In the genomic region with DNA sequence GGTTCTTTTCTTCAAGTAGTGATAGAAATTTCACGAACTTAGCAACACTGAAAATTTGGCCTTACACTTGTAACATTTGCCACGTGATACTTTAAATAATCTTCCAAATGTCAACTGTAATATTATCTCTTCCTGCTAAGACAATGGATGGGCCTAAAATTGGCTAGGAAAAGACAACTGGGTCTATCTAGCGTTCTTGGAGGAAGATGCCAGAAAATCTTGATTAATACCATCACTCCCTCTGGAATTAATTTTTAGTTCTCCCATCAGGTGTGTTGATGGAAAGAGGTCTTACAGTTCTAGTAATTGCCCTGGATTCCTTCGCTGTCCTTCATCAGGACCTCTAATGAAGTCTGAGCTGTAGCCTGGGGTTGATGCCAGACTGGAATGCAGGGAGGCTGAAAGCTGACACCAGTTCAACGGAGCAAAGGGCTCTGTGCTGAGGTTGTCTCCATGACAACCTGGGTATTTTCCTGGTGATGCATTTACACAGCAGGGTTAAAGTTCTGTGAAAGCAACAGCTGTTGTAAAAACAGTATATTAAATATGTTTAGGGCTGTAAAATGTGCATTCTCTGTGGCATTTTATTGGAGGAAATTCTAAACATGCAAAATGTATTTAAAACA, we compare ENCODE assay signal across 8 cellular contexts.
A peak's percentile ranks its signal among the peaks of the same experiment; 100 is the strongest.
DNase-seq lines count a peak whose midpoint lies in the region; ATAC-seq and TF ChIP-seq lines count a peak whose summit lies in the region.

No MANE protein-coding gene starts in this region.

- no TSS peak for BruUV-seq in OCI-LY7 (replicated peaks; lab: Mats Ljungman, UMichigan)

- no peaks in the 10 kb centered on the region for H4K20me1 ChIP-seq in OCI-LY7 (ENCODE audit: insufficient read depth, low read length)

- TF ChIP-seq EP300 in gastroesophageal sphincter (IDR thresholded peaks at IDR 0.05), result no peak

- in situ Hi-C loops in brain microvascular endothelial cell (cut with HindIII; ENCODE audit: low pct_ligation_motif_present, low sequenced_read_pairs), result no loop called here

- H3K4me2 ChIP-seq in mesenchymal stem cell (ENCODE audit: low read length, poor library complexity, severe bottlenecking), result no peak overlapping the region
- H3K4me2 ChIP-seq in OCI-LY7 (ENCODE audit: low read length), result no peak overlapping the region

- no peak for TF ChIP-seq POLR2A in gastroesophageal sphincter (IDR thresholded peaks at IDR 0.05)

- H3K4ac ChIP-seq in mesenchymal stem cell (ENCODE audit: low read depth in 1 of 2, low read length in 2 of 2), result no peak overlapping the region

- no peak overlapping the region for H3K18ac ChIP-seq in mesenchymal stem cell (ENCODE audit: low read depth in 1 of 2, low read length in 2 of 2)

- no peak overlapping the region for H2BK15ac ChIP-seq in mesenchymal stem cell (ENCODE audit: low read depth, poor library complexity, severe bottlenecking)

- H3K27me3 ChIP-seq in MG63, result no peaks in the 10 kb centered on the region
- no peaks in the 10 kb centered on the region for H3K27me3 ChIP-seq in brain microvascular endothelial cell (replicated peaks)
- no peaks in the 10 kb centered on the region for H3K27me3 ChIP-seq in mesenchymal stem cell (ENCODE audit: control insufficient read depth in 1 of 2, insufficient read depth in 1 of 2, low read length in 2 of 2)
- H3K27me3 ChIP-seq in gastroesophageal sphincter, result no peaks in the 10 kb centered on the region

- POLR2A ChIA-PET in OCI-LY7 (lab: Charles Lee), result no interaction called here

- H3K36me3 ChIP-seq in MG63, result no peaks in the 10 kb centered on the region
- H3K36me3 ChIP-seq in brain microvascular endothelial cell (replicated peaks), result no peaks in the 10 kb centered on the region
- H3K36me3 ChIP-seq in mesenchymal stem cell (ENCODE audit: control insufficient read depth in 1 of 2, insufficient read depth in 2 of 2, low read depth in 1 of 2, low read length in 2 of 2), result no peaks in the 10 kb centered on the region
- no peaks in the 10 kb centered on the region for H3K36me3 ChIP-seq in gastroesophageal sphincter
- no peaks in the 10 kb centered on the region for H3K36me3 ChIP-seq in OCI-LY7 (ENCODE audit: insufficient read depth, low read length)

- no peaks in the 10 kb centered on the region for H3K79me1 ChIP-seq in mesenchymal stem cell (replicated peaks; ENCODE audit: low read length, poor library complexity, severe bottlenecking)

- H2BK12ac ChIP-seq in mesenchymal stem cell (ENCODE audit: low read length in 2 of 2), result no peak overlapping the region

- no peak overlapping the region for H4K91ac ChIP-seq in mesenchymal stem cell (ENCODE audit: low read length)

- H3K79me2 ChIP-seq in OCI-LY7 (ENCODE audit: insufficient read depth, low read depth, low read length), result no peaks in the 10 kb centered on the region

- H3K9ac ChIP-seq in mesenchymal stem cell (ENCODE audit: low read length), result peak overlapping the region; percentile 61

- H2AFZ ChIP-seq in mesenchymal stem cell (ENCODE audit: low read depth, low read length), result no peak overlapping the region
- H2AFZ ChIP-seq in OCI-LY7 (ENCODE audit: low read length), result no peak overlapping the region

- no peak overlapping the region for H2BK5ac ChIP-seq in mesenchymal stem cell (ENCODE audit: low read depth, low read length, poor library complexity, severe bottlenecking)

- no peaks in the 10 kb centered on the region for H3K9me2 ChIP-seq in OCI-LY7 (ENCODE audit: insufficient read depth, low read length)

- no peak overlapping the region for H3K14ac ChIP-seq in mesenchymal stem cell (ENCODE audit: low read length in 2 of 2)

- H3K23ac ChIP-seq in mesenchymal stem cell (ENCODE audit: low read length in 2 of 2), result no peak overlapping the region

- no peak overlapping the region for H2BK120ac ChIP-seq in mesenchymal stem cell (ENCODE audit: low read depth, low read length)

- intact Hi-C loops in Right ventricle myocardium inferior (cut with DNase I), result no loop called here
- intact Hi-C loops in OCI-LY7 (cut with micrococcal nuclease; ENCODE audit: unreplicated experiment), result no loop called here

- WGBS in mesenchymal stem cell, result 51% methylated on average over 5 of the region's 5 CpGs
- 20 to 42% methylated on average over 4 to 5 of the region's 5 CpGs for WGBS in gastroesophageal sphincter (ENCODE audit: low coverage in 1 of 2), 2 donors

- DNase-seq in COLO668 (lab: John Stamatoyannopoulos, UW; ENCODE audit: unreplicated experiment) (peak; percentile 29), MG63 (peak; percentile 87), brain microvascular endothelial cell (peak; percentile 89), mesenchymal stem cell (peak; percentile 42), Right ventricle myocardium inferior (ENCODE audit: missing footprints) (no peak), OCI-LY7 (ENCODE audit: low spot score) (no peak)

- no peak for TF ChIP-seq CTCF in brain microvascular endothelial cell (IDR thresholded peaks at IDR 0.05; ENCODE audit: low read depth, low read length, missing control alignments)
- TF ChIP-seq CTCF in gastroesophageal sphincter (IDR thresholded peaks at IDR 0.05), result no peak
- TF ChIP-seq CTCF in OCI-LY7 (conservative IDR thresholded peaks at IDR 0.05; ENCODE audit: low read length), result no peak

- ATAC-seq in gastroesophageal sphincter, result no peak
- ATAC-seq in Right ventricle myocardium inferior, result no peak
- ATAC-seq in GM19328 (IDR thresholded peaks at IDR 0.05; ENCODE audit: unreplicated experiment), result no peak

- CTCF ChIA-PET in OCI-LY7 (lab: Charles Lee; ENCODE audit: unreplicated experiment), result no interaction called here

- H3K4me1 ChIP-seq in mesenchymal stem cell (ENCODE audit: control insufficient read depth, insufficient read depth, low read depth, low read length) (no peaks in the 10 kb centered on the region), gastroesophageal sphincter (peaks cover 0 to 6% (median 0%) of the 10 kb centered on the region in 3 donors), OCI-LY7 (ENCODE audit: insufficient read depth, low read length, poor library complexity, severe bottlenecking) (no peaks in the 10 kb centered on the region)

- H2AK5ac ChIP-seq in mesenchymal stem cell (ENCODE audit: low read length, severe bottlenecking), result no peak overlapping the region

- no peak overlapping the region for H3K4me3 ChIP-seq in MG63
- no peak overlapping the region for H3K4me3 ChIP-seq in brain microvascular endothelial cell (ENCODE audit: low read depth, low read length)
- H3K4me3 ChIP-seq in mesenchymal stem cell (ENCODE audit: insufficient read depth in 1 of 2, low read depth in 1 of 2, low read length in 2 of 2), result no peak overlapping the region
- H3K4me3 ChIP-seq in gastroesophageal sphincter, result no peak overlapping the region
- H3K4me3 ChIP-seq in OCI-LY7 (ENCODE audit: low read depth, low read length, poor library complexity, severe bottlenecking), result no peak overlapping the region

- H3K9me3 ChIP-seq in MG63, result 0 out of 2 replicates have a peak, but pooled peaks cover 2% of the 10 kb centered on the region
- H3K9me3 ChIP-seq in mesenchymal stem cell (ENCODE audit: control insufficient read depth, low read length), result no peaks in the 10 kb centered on the region
- H3K9me3 ChIP-seq in gastroesophageal sphincter, result no peaks in the 10 kb centered on the region
- no peaks in the 10 kb centered on the region for H3K9me3 ChIP-seq in OCI-LY7 (ENCODE audit: low read length)

- no peak overlapping the region for H4K8ac ChIP-seq in mesenchymal stem cell (ENCODE audit: low read length)

- H3K27ac ChIP-seq in brain microvascular endothelial cell, result no peak overlapping the region
- peak overlapping the region; percentile 15 for H3K27ac ChIP-seq in mesenchymal stem cell (ENCODE audit: low read length, poor library complexity, severe bottlenecking)
- no peak overlapping the region for H3K27ac ChIP-seq in gastroesophageal sphincter
- H3K27ac ChIP-seq in OCI-LY7 (ENCODE audit: low read depth, low read length, poor library complexity, severe bottlenecking), result no peak overlapping the region

Comparison
In these comparisons a context has a peak if more than half of its experiments do, and no peak if none do; other contexts are left out.
1. DNase-seq: peak in COLO668 (single experiment), MG63 (single experiment), brain microvascular endothelial cell (single experiment) and mesenchymal stem cell (single experiment); none in Right ventricle myocardium inferior (single experiment) and OCI-LY7 (single experiment).